In the genomic region with DNA sequence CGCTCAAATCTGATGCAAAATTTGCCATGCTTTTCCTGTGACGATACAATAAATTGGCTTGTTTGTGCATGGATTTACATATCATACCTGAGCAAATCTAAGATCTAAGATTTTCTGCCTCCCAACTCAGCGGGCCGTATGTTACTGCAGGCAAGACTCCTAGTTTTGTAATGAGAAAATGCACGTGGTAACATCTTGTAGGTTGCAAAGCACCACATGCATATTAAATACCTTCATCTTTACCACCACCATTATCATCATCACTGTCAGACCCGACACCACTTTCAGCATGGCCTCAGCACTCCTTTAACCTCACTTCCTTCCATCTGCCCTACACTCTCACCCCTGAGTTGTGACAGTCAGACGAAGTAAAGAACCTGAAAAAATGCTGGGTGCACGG, we compare ENCODE assay signal across 30 cellular contexts.
"Had no signal": no experiment of that assay in that cellular context is flagged by ENCODE, and none has a peak within 500 bp of the region (broad histone marks: within the 10 kb centered on the region; RNA-seq: fewer than 3 reads in every experiment).

No MANE protein-coding gene starts in this region.

- H3K36me3 Mint-ChIP-seq: mesothelial cell of epicardium; naive B cell; natural killer cell treated with Interleukin-12 subunit alpha and Interleukin-12 subunit beta and Interleukin-15 and Interleukin-18, amount 100 ng/mL, for 72 hours; stimulated activated effector memory CD8-positive, alpha-beta T cell treated with anti-CD3 and anti-CD28 coated beads, Interleukin-12 subunit alpha, Interleukin-12 subunit beta, amount 100 ng/mL, for 72 hours had no signal

- H3K79me2 ChIP-seq: hepatocyte had no signal

- FAIRE-seq: keratinocyte, pancreas, small intestine had no signal

- DNase-seq: heart right ventricle; kidney glomerular epithelial cell; left colon; left lung; lower lobe of right lung; mammary epithelial cell; mesendoderm; naive B cell; pancreas; posterior cingulate gyrus; retina; right cardiac atrium; sigmoid colon; small intestine; spleen; stimulated activated CD4-positive, alpha-beta T cell treated with anti-CD3 and anti-CD28 coated beads, Interleukin-4, amount 100 ng/mL, for 24 hours; stimulated activated naive CD4-positive, alpha-beta T cell; tibial artery; trophoblast cell; upper lobe of right lung; uterus had no signal

- H3K4me3 Mint-ChIP-seq: mesothelial cell of epicardium; naive B cell; natural killer cell treated with Interleukin-12 subunit alpha and Interleukin-12 subunit beta and Interleukin-15 and Interleukin-18, amount 100 ng/mL, for 72 hours; stimulated activated effector memory CD8-positive, alpha-beta T cell treated with anti-CD3 and anti-CD28 coated beads, Interleukin-12 subunit alpha, Interleukin-12 subunit beta, amount 100 ng/mL, for 72 hours; stimulated activated naive CD8-positive, alpha-beta T cell treated with anti-CD3 and anti-CD28 coated beads, Interleukin-15, Interleukin-2, amounts not matched to agents 100 ng/mL and 50 ng/mL, for 24 hours had no signal

- H3K4me3 ChIP-seq: heart right ventricle, hepatocyte, left lung, lower lobe of right lung, pancreas, prostate gland, sigmoid colon, spleen, suprapubic skin, thoracic aorta, tibial artery, upper lobe of right lung, uterus had no signal

- H3K4me2 ChIP-seq: hepatocyte had no signal

- H3K9me3 ChIP-seq: heart right ventricle, left lung, lower lobe of right lung, pancreas, prostate gland, sigmoid colon, spleen, suprapubic skin, thoracic aorta, tibial artery, upper lobe of right lung, uterus had no signal

- H3K4me1 Mint-ChIP-seq: mesothelial cell of epicardium; stimulated activated effector memory CD8-positive, alpha-beta T cell treated with anti-CD3 and anti-CD28 coated beads, Interleukin-12 subunit alpha, Interleukin-12 subunit beta, amount 100 ng/mL, for 72 hours had no signal

- H3K27ac Mint-ChIP-seq: mesothelial cell of epicardium; natural killer cell treated with Interleukin-12 subunit alpha and Interleukin-12 subunit beta and Interleukin-15 and Interleukin-18, amount 100 ng/mL, for 72 hours; stimulated activated naive CD8-positive, alpha-beta T cell treated with anti-CD3 and anti-CD28 coated beads, Interleukin-15, Interleukin-2, amounts not matched to agents 100 ng/mL and 50 ng/mL, for 24 hours had no signal

- H2AFZ ChIP-seq: hepatocyte had no signal

- H3K4me1 ChIP-seq: heart right ventricle, left lung, lower lobe of right lung, pancreas, prostate gland, sigmoid colon, spleen, suprapubic skin, tibial artery, upper lobe of right lung, uterus had no signal

- ATAC-seq: heart right ventricle; left colon; left lung; lower lobe of right lung; natural killer cell treated with Interleukin-12 subunit alpha and Interleukin-12 subunit beta and Interleukin-15 and Interleukin-18, amount 100 ng/mL, for 72 hours; pancreas; right cardiac atrium; stimulated activated effector memory CD8-positive, alpha-beta T cell treated with anti-CD3 and anti-CD28 coated beads, Interleukin-12 subunit alpha, Interleukin-12 subunit beta, amount 100 ng/mL, for 72 hours; upper lobe of right lung had no signal

- H3K27me3 ChIP-seq: hepatocyte, left lung, pancreas, sigmoid colon, spleen, suprapubic skin, tibial artery, upper lobe of right lung, uterus had no signal

- H3K9me3 Mint-ChIP-seq: naive B cell; natural killer cell treated with Interleukin-12 subunit alpha and Interleukin-12 subunit beta and Interleukin-15 and Interleukin-18, amount 100 ng/mL, for 72 hours; stimulated activated effector memory CD8-positive, alpha-beta T cell treated with anti-CD3 and anti-CD28 coated beads, Interleukin-12 subunit alpha, Interleukin-12 subunit beta, amount 100 ng/mL, for 72 hours; stimulated activated naive CD8-positive, alpha-beta T cell treated with anti-CD3 and anti-CD28 coated beads, Interleukin-15, Interleukin-2, amounts not matched to agents 100 ng/mL and 50 ng/mL, for 24 hours had no signal

- H3K27ac ChIP-seq: heart right ventricle, hepatocyte, left lung, lower lobe of right lung, pancreas, prostate gland, sigmoid colon, spleen, suprapubic skin, thoracic aorta, tibial artery, upper lobe of right lung, uterus had no signal
